27 cellular contexts compared by ENCODE assay signal in genomic region chr11:92623055-92623454, GRCh38.
A peak's percentile ranks its signal among the peaks of the same experiment; 100 is the strongest.
DNase-seq lines count a peak whose midpoint lies in the region; ATAC-seq and TF ChIP-seq lines count a peak whose summit lies in the region.
"Had no signal": no experiment of that assay in that cellular context is flagged by ENCODE, and none has a peak within 500 bp of the region (broad histone marks: within the 10 kb centered on the region; RNA-seq: fewer than 3 reads in every experiment).

No MANE protein-coding gene starts in this region.

- H3K9me3 ChIP-seq in OCI-LY3 (ENCODE audit: insufficient read depth, low read length) (peaks cover 6% of the 10 kb centered on the region; the same call in 1 of the 2 replicates), PC-9 (ENCODE audit: insufficient read depth, low read depth) (no peaks in the 10 kb centered on the region)

- peak overlapping the region; percentile 39 for H3K27ac ChIP-seq in OCI-LY3 (ENCODE audit: low read length)
- no peak overlapping the region for H3K27ac ChIP-seq in foreskin keratinocyte
- H3K27ac ChIP-seq in PC-9: no peak overlapping the region
- H3K27ac ChIP-seq: RWPE1 had no signal

- TF ChIP-seq CTCF in GM12864 (IDR thresholded peaks at IDR 0.05; ENCODE audit: low read depth, low read length, missing control alignments): no peak
- no peak for TF ChIP-seq CTCF in OCI-LY3 (IDR thresholded peaks at IDR 0.05; ENCODE audit: low read depth, low read length)
- TF ChIP-seq CTCF in foreskin keratinocyte (conservative IDR thresholded peaks at IDR 0.05): no peak
- TF ChIP-seq CTCF in PC-9 (conservative IDR thresholded peaks at IDR 0.05): no peak

- H3K79me2 ChIP-seq in OCI-LY3 (ENCODE audit: low read length) (no peaks in the 10 kb centered on the region), PC-9 (ENCODE audit: low read depth) (no peaks in the 10 kb centered on the region)

- H2AFZ ChIP-seq in OCI-LY3 (ENCODE audit: low read depth, low read length) (no peak overlapping the region), PC-9 (no peak overlapping the region)
- H2AFZ ChIP-seq: GM23338 had no signal

- H3K4me2 ChIP-seq in OCI-LY3 (ENCODE audit: low read length): peak overlapping the region; percentile 47
- H3K4me2 ChIP-seq in PC-9: no peak overlapping the region
- H3K4me2 ChIP-seq: GM23338 had no signal

- POLR2A ChIA-PET in PC-9 (lab: Charles Lee; ENCODE audit: unreplicated experiment): no interaction called here

- no TSS peak for BruUV-seq in PC-9 (replicated peaks; lab: Mats Ljungman, UMichigan)

- H4K20me1 ChIP-seq in OCI-LY3 (ENCODE audit: insufficient read depth, low read length) (no peaks in the 10 kb centered on the region), PC-9 (ENCODE audit: insufficient read depth) (no peaks in the 10 kb centered on the region)

- peak; percentile 36 for DNase-seq in GM12864 (ENCODE audit: low read depth)
- peak; percentile 32 to 60 for DNase-seq in foreskin keratinocyte
- DNase-seq in T-helper 1 cell: no peak
- no peak for DNase-seq in NCI-H2029 (lab: John Stamatoyannopoulos, UW)
- DNase-seq in PC-9: no peak
- no peak for DNase-seq in activated naive CD4-positive, alpha-beta T cell (lab: John Stamatoyannopoulos, UW)
- DNase-seq: C1 segment of cervical spinal cord; CD4-positive, alpha-beta memory T cell; COR-L47; DMS53; H9; Kasumi-1; MV-4-11; NCI-H1105; NCI-H146; NCI-H2029 treated with DMSO at 0.1 percent for 48 hours; NCI-H446 treated with DMSO at 0.1 percent for 48 hours; NCI-H82; NK-92 treated with Interleukin-12 subunit alpha and Interleukin-12 subunit beta, amount 100 ng/mL, for 24 hours; SHP77; T-cell had no signal

- H3K4me1 ChIP-seq in OCI-LY3 (ENCODE audit: low read length): peaks cover 36% of the 10 kb centered on the region
- peaks cover 2% of the 10 kb centered on the region for H3K4me1 ChIP-seq in foreskin keratinocyte
- H3K4me1 ChIP-seq in PC-9 (replicated peaks; ENCODE audit: insufficient read depth): no peaks in the 10 kb centered on the region

- H3K27me3 ChIP-seq in OCI-LY3 (ENCODE audit: low read depth, low read length) (no peaks in the 10 kb centered on the region), foreskin keratinocyte (no peaks in the 10 kb centered on the region), PC-9 (ENCODE audit: insufficient read depth, low read depth) (no peaks in the 10 kb centered on the region)

- H3K9ac ChIP-seq in OCI-LY3 (ENCODE audit: low read length): no peak overlapping the region

- H3K36me3 ChIP-seq in OCI-LY3 (replicated peaks; ENCODE audit: low read depth, low read length) (no peaks in the 10 kb centered on the region), PC-9 (ENCODE audit: low read depth) (no peaks in the 10 kb centered on the region)

- intact Hi-C loops in PC-9 (cut with micrococcal nuclease; ENCODE audit: unreplicated experiment): no loop called here

- H3K4me3 ChIP-seq in GM12864 (ENCODE audit: low read depth, low read length) (no peak overlapping the region), OCI-LY3 (ENCODE audit: low read length) (0 out of 2 replicates have a peak overlapping the region, but pooled peaks have one; percentile 8), PC-9 (no peak overlapping the region)
- H3K4me3 ChIP-seq: GM23338, K562 had no signal

- peak; percentile 92 for ATAC-seq in GM21526 (IDR thresholded peaks at IDR 0.05; ENCODE audit: low FRiP score, unreplicated experiment)
- peak; percentile 27 for ATAC-seq in foreskin keratinocyte
- ATAC-seq: GM23338, K562, Panc1, T-cell had no signal

- H3F3A ChIP-seq in PC-9 (ENCODE audit: insufficient read depth, low read depth): no peaks in the 10 kb centered on the region

- CTCF ChIA-PET in PC-9 (lab: Charles Lee): no interaction called here

- H3K9me2 ChIP-seq in PC-9 (ENCODE audit: insufficient read depth): no peaks in the 10 kb centered on the region

Comparison
In these comparisons a context has a peak if more than half of its experiments do, and no peak if none do; other contexts are left out.
1. DNase-seq: peak in GM12864 (single experiment) and foreskin keratinocyte (2 of 2); none in T-helper 1 cell (0 of 5), NCI-H2029 (single experiment), PC-9 (0 of 2) and activated naive CD4-positive, alpha-beta T cell (0 of 4).